In genomic region chr14:69370061-69370460, GRCh38 we compare ENCODE assay signal across 1 cellular context.
TF ChIP-seq lines count a peak whose summit lies in the region.

No MANE protein-coding gene starts in this region.

TF ChIP-seq in H1, 55 proteins besides CTCF, POLR2A, EP300 and RAD21 (continued from another document):
- TF ChIP-seq HDAC2 (IDR thresholded peaks at IDR 0.05; ENCODE audit: borderline replicate concordance in 1 of 2, low read depth in 2 of 2, low read length in 2 of 2) = no peak
